ENCODE assay signal across 1 cellular context in the genomic region with DNA sequence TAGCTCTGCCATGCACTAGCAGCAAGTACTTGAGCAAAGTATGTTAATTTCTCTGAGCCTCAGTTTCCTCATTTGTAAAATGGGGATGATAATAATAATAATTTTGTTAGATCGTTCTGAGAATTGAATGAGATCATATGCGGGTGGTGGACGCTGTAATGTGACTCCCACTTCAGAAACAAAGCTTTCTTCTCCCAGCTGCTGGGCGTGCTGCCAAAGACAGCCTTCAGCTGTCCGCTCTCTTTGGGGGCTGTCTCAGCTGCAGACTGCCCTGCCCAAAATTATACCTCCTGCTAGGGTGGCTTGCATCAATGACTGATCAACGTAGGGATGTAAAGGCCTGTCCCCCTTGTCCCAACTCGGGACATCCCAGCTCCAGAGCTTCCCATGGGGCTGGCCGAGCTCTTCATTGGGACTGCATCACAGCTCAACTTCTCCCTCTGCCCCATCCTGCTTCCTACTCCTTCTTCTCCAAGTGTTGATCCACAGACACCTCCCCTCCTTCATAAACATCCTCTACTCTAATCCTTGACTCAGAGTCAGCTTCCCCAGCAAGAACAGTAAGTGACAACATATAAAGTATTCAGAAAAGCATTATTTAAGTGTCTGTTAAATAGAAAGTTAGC.
A peak's percentile ranks its signal among the peaks of the same experiment; 100 is the strongest.
TF ChIP-seq lines count a peak whose summit lies in the region.

No MANE protein-coding gene starts in this region.

TF ChIP-seq in HEK293, 187 proteins besides CTCF, POLR2A, EP300 and RAD21 (continued from another document and continues in another):
- TF ChIP-seq, protein P1, sequence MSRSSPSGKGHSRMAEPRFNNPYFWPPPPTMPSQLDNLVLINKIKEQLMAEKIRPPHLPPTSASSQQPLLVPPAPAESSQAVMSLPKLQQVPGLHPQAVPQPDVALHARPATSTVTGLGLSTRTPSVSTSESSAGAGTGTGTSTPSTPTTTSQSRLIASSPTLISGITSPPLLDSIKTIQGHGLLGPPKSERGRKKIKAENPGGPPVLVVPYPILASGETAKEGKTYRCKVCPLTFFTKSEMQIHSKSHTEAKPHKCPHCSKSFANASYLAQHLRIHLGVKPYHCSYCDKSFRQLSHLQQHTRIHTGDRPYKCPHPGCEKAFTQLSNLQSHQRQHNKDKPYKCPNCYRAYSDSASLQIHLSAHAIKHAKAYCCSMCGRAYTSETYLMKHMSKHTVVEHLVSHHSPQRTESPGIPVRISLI (tag by site-specific recombination; IDR thresholded peaks at IDR 0.05): no peak
- TF ChIP-seq ZNF473 (tag by site-specific recombination; IDR thresholded peaks at IDR 0.05) (no peak), ZNF426 (tag by site-specific recombination; IDR thresholded peaks at IDR 0.05) (no peak), ZSCAN30 (tag by site-specific recombination; IDR thresholded peaks at IDR 0.05) (no peak), ZNF211 (tag by site-specific recombination; IDR thresholded peaks at IDR 0.05; ENCODE audit: low read depth) (no peak), ZNF114 (tag by site-specific recombination; IDR thresholded peaks at IDR 0.05) (no peak), ZNF785 (tag by site-specific recombination; IDR thresholded peaks at IDR 0.05) (no peak), ZXDB (tag by site-specific recombination; IDR thresholded peaks at IDR 0.05) (peak; percentile 37; the same call in 1 of the 2 replicates), ZNF341 (tag by site-specific recombination; IDR thresholded peaks at IDR 0.05; ENCODE audit: low read depth) (no peak), ZNF449 (tag by site-specific recombination; IDR thresholded peaks at IDR 0.05) (peak; percentile 16; the same call in 1 of the 2 replicates), MZF1 (tag by site-specific recombination; IDR thresholded peaks at IDR 0.05; ENCODE audit: borderline replicate concordance) (0 out of 2 replicates have a peak, but pooled peaks have one; percentile 16), ZNF670 (tag by site-specific recombination; IDR thresholded peaks at IDR 0.05; ENCODE audit: low read depth) (no peak), ZNF777 (tag by site-specific recombination; IDR thresholded peaks at IDR 0.05; ENCODE audit: borderline replicate concordance) (no peak), EGR2 (tag by site-specific recombination; IDR thresholded peaks at IDR 0.05; ENCODE audit: low read depth) (peak; percentile 40; the same call in 1 of the 2 replicates), ZNF140 (tag by site-specific recombination; IDR thresholded peaks at IDR 0.05) (no peak), ZNF10 (tag by site-specific recombination; IDR thresholded peaks at IDR 0.05) (no peak), ZNF350 (tag by site-specific recombination; IDR thresholded peaks at IDR 0.05) (no peak), ZNF423 (tag by site-specific recombination; IDR thresholded peaks at IDR 0.05) (no peak), HOXA7 (CRISPR knock-in tag; IDR thresholded peaks at IDR 0.05; ENCODE audit: borderline replicate concordance) (no peak), ZNF555 (tag by site-specific recombination; conservative IDR thresholded peaks at IDR 0.05) (no peak), ZNF548 (tag by site-specific recombination; IDR thresholded peaks at IDR 0.05) (no peak), TSHZ1 (tag by site-specific recombination; IDR thresholded peaks at IDR 0.05; ENCODE audit: borderline replicate concordance) (no peak), ZNF416 (tag by site-specific recombination; IDR thresholded peaks at IDR 0.05) (no peak), REPIN1 (tag by site-specific recombination; IDR thresholded peaks at IDR 0.05; ENCODE audit: low read depth) (peak; percentile 72; the same call in 1 of the 2 replicates), ZNF404 (tag by site-specific recombination; IDR thresholded peaks at IDR 0.05) (no peak), PRDM1 (tag by site-specific recombination; IDR thresholded peaks at IDR 0.05) (no peak; the same call in 1 of the 2 replicates), ZNF558 (tag by site-specific recombination; IDR thresholded peaks at IDR 0.05) (0 out of 2 replicates have a peak, but pooled peaks have one; percentile 18), ZNF311 (tag by site-specific recombination; IDR thresholded peaks at IDR 0.05; ENCODE audit: borderline replicate concordance) (no peak), ZBTB7A (tag by site-specific recombination; IDR thresholded peaks at IDR 0.05; ENCODE audit: low read depth) (no peak), ZNF121 (tag by site-specific recombination; IDR thresholded peaks at IDR 0.05) (no peak), ZNF280D (tag by site-specific recombination; IDR thresholded peaks at IDR 0.05) (no peak), ZBTB44 (tag by site-specific recombination; IDR thresholded peaks at IDR 0.05) (0 out of 2 replicates have a peak, but pooled peaks have one; percentile 50), KLF16 (tag by site-specific recombination; IDR thresholded peaks at IDR 0.05) (no peak), SP3 (tag by site-specific recombination; IDR thresholded peaks at IDR 0.05) (no peak), ZNF843 (tag by site-specific recombination; IDR thresholded peaks at IDR 0.05) (0 out of 2 replicates have a peak, but pooled peaks have one; percentile 29), ZNF664 (tag by site-specific recombination; IDR thresholded peaks at IDR 0.05) (peak; percentile 96), ZNF629 (tag by site-specific recombination; IDR thresholded peaks at IDR 0.05) (peak; percentile 69), ZNF366 (tag by site-specific recombination; conservative IDR thresholded peaks at IDR 0.05) (0 out of 2 replicates have a peak, but pooled peaks have one; percentile 15), ZNF707 (tag by site-specific recombination; IDR thresholded peaks at IDR 0.05) (no peak), KLF7 (tag by site-specific recombination; IDR thresholded peaks at IDR 0.05; ENCODE audit: borderline replicate concordance) (no peak), GLIS1 (tag by site-specific recombination; IDR thresholded peaks at IDR 0.05) (peak; percentile 83), ZNF747 (tag by site-specific recombination; IDR thresholded peaks at IDR 0.05) (no peak), ZNF792 (tag by site-specific recombination; IDR thresholded peaks at IDR 0.05) (no peak), ZNF274 (IDR thresholded peaks at IDR 0.05; ENCODE audit: low read length) (no peak), ZNF274 (tag by site-specific recombination; IDR thresholded peaks at IDR 0.05; ENCODE audit: borderline replicate concordance) (no peak)
- TF ChIP-seq, protein P2, sequence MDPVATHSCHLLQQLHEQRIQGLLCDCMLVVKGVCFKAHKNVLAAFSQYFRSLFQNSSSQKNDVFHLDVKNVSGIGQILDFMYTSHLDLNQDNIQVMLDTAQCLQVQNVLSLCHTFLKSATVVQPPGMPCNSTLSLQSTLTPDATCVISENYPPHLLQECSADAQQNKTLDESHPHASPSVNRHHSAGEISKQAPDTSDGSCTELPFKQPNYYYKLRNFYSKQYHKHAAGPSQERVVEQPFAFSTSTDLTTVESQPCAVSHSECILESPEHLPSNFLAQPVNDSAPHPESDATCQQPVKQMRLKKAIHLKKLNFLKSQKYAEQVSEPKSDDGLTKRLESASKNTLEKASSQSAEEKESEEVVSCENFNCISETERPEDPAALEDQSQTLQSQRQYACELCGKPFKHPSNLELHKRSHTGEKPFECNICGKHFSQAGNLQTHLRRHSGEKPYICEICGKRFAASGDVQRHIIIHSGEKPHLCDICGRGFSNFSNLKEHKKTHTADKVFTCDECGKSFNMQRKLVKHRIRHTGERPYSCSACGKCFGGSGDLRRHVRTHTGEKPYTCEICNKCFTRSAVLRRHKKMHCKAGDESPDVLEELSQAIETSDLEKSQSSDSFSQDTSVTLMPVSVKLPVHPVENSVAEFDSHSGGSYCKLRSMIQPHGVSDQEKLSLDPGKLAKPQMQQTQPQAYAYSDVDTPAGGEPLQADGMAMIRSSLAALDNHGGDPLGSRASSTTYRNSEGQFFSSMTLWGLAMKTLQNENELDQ (tag by site-specific recombination; IDR thresholded peaks at IDR 0.05; ENCODE audit: low read depth): no peak
- TF ChIP-seq, protein P3, sequence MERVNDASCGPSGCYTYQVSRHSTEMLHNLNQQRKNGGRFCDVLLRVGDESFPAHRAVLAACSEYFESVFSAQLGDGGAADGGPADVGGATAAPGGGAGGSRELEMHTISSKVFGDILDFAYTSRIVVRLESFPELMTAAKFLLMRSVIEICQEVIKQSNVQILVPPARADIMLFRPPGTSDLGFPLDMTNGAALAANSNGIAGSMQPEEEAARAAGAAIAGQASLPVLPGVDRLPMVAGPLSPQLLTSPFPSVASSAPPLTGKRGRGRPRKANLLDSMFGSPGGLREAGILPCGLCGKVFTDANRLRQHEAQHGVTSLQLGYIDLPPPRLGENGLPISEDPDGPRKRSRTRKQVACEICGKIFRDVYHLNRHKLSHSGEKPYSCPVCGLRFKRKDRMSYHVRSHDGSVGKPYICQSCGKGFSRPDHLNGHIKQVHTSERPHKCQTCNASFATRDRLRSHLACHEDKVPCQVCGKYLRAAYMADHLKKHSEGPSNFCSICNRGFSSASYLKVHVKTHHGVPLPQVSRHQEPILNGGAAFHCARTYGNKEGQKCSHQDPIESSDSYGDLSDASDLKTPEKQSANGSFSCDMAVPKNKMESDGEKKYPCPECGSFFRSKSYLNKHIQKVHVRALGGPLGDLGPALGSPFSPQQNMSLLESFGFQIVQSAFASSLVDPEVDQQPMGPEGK (tag by site-specific recombination; IDR thresholded peaks at IDR 0.05): peak; percentile 76
- TF ChIP-seq, protein P4, sequence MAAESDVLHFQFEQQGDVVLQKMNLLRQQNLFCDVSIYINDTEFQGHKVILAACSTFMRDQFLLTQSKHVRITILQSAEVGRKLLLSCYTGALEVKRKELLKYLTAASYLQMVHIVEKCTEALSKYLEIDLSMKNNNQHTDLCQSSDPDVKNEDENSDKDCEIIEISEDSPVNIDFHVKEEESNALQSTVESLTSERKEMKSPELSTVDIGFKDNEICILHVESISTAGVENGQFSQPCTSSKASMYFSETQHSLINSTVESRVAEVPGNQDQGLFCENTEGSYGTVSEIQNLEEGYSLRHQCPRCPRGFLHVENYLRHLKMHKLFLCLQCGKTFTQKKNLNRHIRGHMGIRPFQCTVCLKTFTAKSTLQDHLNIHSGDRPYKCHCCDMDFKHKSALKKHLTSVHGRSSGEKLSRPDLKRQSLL (tag by site-specific recombination; IDR thresholded peaks at IDR 0.05): no peak
